Comparison of ENCODE assay signal across 17 cellular contexts in the genomic region with DNA sequence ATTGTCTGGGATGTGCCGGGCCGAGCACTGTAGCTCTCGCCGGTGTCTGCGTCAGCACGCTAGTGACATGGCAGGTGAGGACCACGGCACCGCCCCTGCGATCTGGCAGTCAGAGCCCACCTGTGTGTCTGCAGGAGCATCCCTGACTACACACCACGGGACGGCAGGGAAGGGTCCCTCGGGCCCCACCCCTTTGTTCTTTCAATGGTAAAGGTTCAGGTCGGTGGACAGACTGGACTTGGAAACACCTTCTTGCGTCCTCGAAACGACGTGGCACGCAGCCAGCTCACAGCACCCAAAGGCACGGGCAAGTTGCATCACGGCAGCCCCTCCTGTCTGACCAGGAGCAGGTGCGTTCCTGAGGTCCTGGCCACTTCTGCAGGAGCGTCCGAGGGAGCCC.
DNase-seq lines count a peak whose midpoint lies in the region; ATAC-seq and TF ChIP-seq lines count a peak whose summit lies in the region.
"Had no signal": no experiment of that assay in that cellular context is flagged by ENCODE, and none has a peak within 500 bp of the region (broad histone marks: within the 10 kb centered on the region; RNA-seq: fewer than 3 reads in every experiment).

No MANE protein-coding gene starts in this region.

- no peak for TF ChIP-seq CTCF in HEK293 (tag by site-specific recombination; IDR thresholded peaks at IDR 0.05)
- no peak for TF ChIP-seq CTCF in WERI-Rb-1 (IDR thresholded peaks at IDR 0.05; ENCODE audit: low read depth, low read length)
- no peak for TF ChIP-seq CTCF in brain microvascular endothelial cell (IDR thresholded peaks at IDR 0.05; ENCODE audit: low read depth, low read length, missing control alignments)

- DNase-seq in WERI-Rb-1 (no peak), brain microvascular endothelial cell (no peak)
- DNase-seq: activated CD4-positive, CD25-positive, alpha-beta regulatory T cell treated with anti-CD3 and anti-CD28 coated beads, Interleukin-2, amount 50 U/mL, for 72 hours; C1 segment of cervical spinal cord; dorsolateral prefrontal cortex; erythroblast; GM23248; left ventricle myocardium superior; NCI-H2171; SIG-M5; stimulated activated naive CD8-positive, alpha-beta T cell treated with anti-CD3 and anti-CD28 coated beads, Interleukin-15, Interleukin-2, amounts not matched to agents 100 U/mL and 50 U/mL, for 24 hours; transverse colon had no signal

- H3K9me3 ChIP-seq in BLaER1 treated with 17β-estradiol and CSF1 and Interleukin-3, amounts not matched to agents 10 nM and 100 nM (replicated peaks in 1 of 11) = no peaks in the 10 kb centered on the region
- H3K9me3 ChIP-seq in HEK293 (ENCODE audit: control insufficient read depth, insufficient read depth, low read depth, low read length) = no peaks in the 10 kb centered on the region
- no peaks in the 10 kb centered on the region for H3K9me3 ChIP-seq in WERI-Rb-1 (ENCODE audit: severe bottlenecking)
- H3K9me3 ChIP-seq: transverse colon had no signal

- H4K20me1 ChIP-seq in BLaER1 treated with 17β-estradiol and CSF1 and Interleukin-3, amounts not matched to agents 10 nM and 100 nM = peaks cover 0 to 99% (median 48%) of the 10 kb centered on the region in 11 experiments; a peak in 19 of 22 replicates

- H3K4me3 ChIP-seq in BLaER1 treated with 17β-estradiol and CSF1 and Interleukin-3, amounts not matched to agents 10 nM and 100 nM = no peak overlapping the region; a peak in 1 of 20 replicates
- H3K4me3 ChIP-seq in HEK293 (ENCODE audit: low read depth, low read length) (no peak overlapping the region), WERI-Rb-1 (ENCODE audit: low read depth, low read length) (no peak overlapping the region), brain microvascular endothelial cell (ENCODE audit: low read depth, low read length) (no peak overlapping the region)
- H3K4me3 ChIP-seq: GM23248, transverse colon had no signal

- peak overlapping the region; percentile 69 to 100 (median 99); a peak in 20 of 22 replicates for H3K4me2 ChIP-seq in BLaER1 treated with 17β-estradiol and CSF1 and Interleukin-3, amounts not matched to agents 10 nM and 100 nM

- no peaks in the 10 kb centered on the region for H3K36me3 ChIP-seq in BLaER1 treated with 17β-estradiol and CSF1 and Interleukin-3, amounts not matched to agents 10 nM and 100 nM
- H3K36me3 ChIP-seq in HEK293 (ENCODE audit: control insufficient read depth in 2 of 2, insufficient read depth in 1 of 2, low read length in 2 of 2) = peaks cover 0 to 22% of the 10 kb centered on the region in 2 experiments; a peak in 1 of 3 replicates
- H3K36me3 ChIP-seq in WERI-Rb-1 = no peaks in the 10 kb centered on the region; the same call in 1 of the 2 replicates
- H3K36me3 ChIP-seq in brain microvascular endothelial cell (replicated peaks) = no peaks in the 10 kb centered on the region
- H3K36me3 ChIP-seq: transverse colon had no signal

- H3K27ac ChIP-seq in BLaER1 treated with 17β-estradiol and CSF1 and Interleukin-3, amounts not matched to agents 10 nM and 100 nM = no peak overlapping the region
- H3K27ac ChIP-seq in HEK293 (ENCODE audit: extremely low read depth, low read depth, low read length) = peak overlapping the region; percentile 63; the same call in 1 of the 2 replicates
- H3K27ac ChIP-seq in WERI-Rb-1 = peak overlapping the region; percentile 63; the same call in 1 of the 2 replicates
- H3K27ac ChIP-seq in brain microvascular endothelial cell = no peak overlapping the region
- H3K27ac ChIP-seq: dorsolateral prefrontal cortex, GM23248, transverse colon had no signal

- POLR2A ChIA-PET in HEK293 (lab: Yijun Ruan, JAX) = interaction anchor here (1.0 to 5.2 kb wide), 5 partner anchors 8 to 29 kb away, joined by 5 to 106 read pairs (median 14); no protein-coding TSS in a partner anchor

- CTCF ChIA-PET in HEK293 (lab: Yijun Ruan, JAX) = interaction anchor here (1.0 to 2.4 kb wide), 3 partner anchors 9 to 26 kb away, joined by 3 to 17 read pairs (median 3); no protein-coding TSS in a partner anchor

- H3K9ac ChIP-seq in BLaER1 treated with 17β-estradiol and CSF1 and Interleukin-3, amounts not matched to agents 10 nM and 100 nM = no peak overlapping the region
- H3K9ac ChIP-seq: GM23248 had no signal

- in situ Hi-C loops in brain microvascular endothelial cell (cut with HindIII; ENCODE audit: low pct_ligation_motif_present, low sequenced_read_pairs) = no loop called here

- H3K27me3 ChIP-seq in BLaER1 treated with 17β-estradiol and CSF1 and Interleukin-3, amounts not matched to agents 10 nM and 100 nM = peaks cover 33 to 100% (median 37%) of the 10 kb centered on the region in 11 experiments
- H3K27me3 ChIP-seq in WERI-Rb-1 (ENCODE audit: insufficient read depth, low read depth, severe bottlenecking) (no peaks in the 10 kb centered on the region), brain microvascular endothelial cell (replicated peaks) (peaks cover 54% of the 10 kb centered on the region)

- no peak for ATAC-seq in GM19467 (IDR thresholded peaks at IDR 0.05; ENCODE audit: unreplicated experiment)
- no peak for ATAC-seq in GM21526 (IDR thresholded peaks at IDR 0.05; ENCODE audit: low FRiP score, unreplicated experiment)
- ATAC-seq: activated T-helper 17 cell treated with anti-CD3 and anti-CD28 coated beads, Interleukin-2, amount 50 U/mL, for 72 hours; left ventricle myocardium superior; stimulated activated naive CD8-positive, alpha-beta T cell treated with anti-CD3 and anti-CD28 coated beads, Interleukin-15, Interleukin-2, amounts not matched to agents 100 U/mL and 50 U/mL, for 24 hours had no signal

- peaks cover 38 to 95% (median 76%) of the 10 kb centered on the region in 10 experiments for H3K4me1 ChIP-seq in BLaER1 treated with 17β-estradiol and CSF1 and Interleukin-3, amounts not matched to agents 10 nM and 100 nM
- H3K4me1 ChIP-seq in HEK293 (ENCODE audit: control insufficient read depth, insufficient read depth, low read length) = peaks cover 32% of the 10 kb centered on the region

TF ChIP-seq in HEK293, 187 proteins besides CTCF, POLR2A, EP300 and RAD21:
- TF ChIP-seq, protein P1, sequence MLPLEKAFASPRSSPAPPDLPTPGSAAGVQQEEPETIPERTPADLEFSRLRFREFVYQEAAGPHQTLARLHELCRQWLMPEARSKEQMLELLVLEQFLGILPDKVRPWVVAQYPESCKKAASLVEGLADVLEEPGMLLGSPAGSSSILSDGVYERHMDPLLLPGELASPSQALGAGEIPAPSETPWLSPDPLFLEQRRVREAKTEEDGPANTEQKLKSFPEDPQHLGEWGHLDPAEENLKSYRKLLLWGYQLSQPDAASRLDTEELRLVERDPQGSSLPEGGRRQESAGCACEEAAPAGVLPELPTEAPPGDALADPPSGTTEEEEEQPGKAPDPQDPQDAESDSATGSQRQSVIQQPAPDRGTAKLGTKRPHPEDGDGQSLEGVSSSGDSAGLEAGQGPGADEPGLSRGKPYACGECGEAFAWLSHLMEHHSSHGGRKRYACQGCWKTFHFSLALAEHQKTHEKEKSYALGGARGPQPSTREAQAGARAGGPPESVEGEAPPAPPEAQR (tag by site-specific recombination; IDR thresholded peaks at IDR 0.05) = no peak
- TF ChIP-seq ZFP69B (tag by site-specific recombination; IDR thresholded peaks at IDR 0.05) = peak; percentile 52; the same call in 1 of the 2 replicates
- TF ChIP-seq, protein P2, sequence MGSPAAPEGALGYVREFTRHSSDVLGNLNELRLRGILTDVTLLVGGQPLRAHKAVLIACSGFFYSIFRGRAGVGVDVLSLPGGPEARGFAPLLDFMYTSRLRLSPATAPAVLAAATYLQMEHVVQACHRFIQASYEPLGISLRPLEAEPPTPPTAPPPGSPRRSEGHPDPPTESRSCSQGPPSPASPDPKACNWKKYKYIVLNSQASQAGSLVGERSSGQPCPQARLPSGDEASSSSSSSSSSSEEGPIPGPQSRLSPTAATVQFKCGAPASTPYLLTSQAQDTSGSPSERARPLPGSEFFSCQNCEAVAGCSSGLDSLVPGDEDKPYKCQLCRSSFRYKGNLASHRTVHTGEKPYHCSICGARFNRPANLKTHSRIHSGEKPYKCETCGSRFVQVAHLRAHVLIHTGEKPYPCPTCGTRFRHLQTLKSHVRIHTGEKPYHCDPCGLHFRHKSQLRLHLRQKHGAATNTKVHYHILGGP (tag by site-specific recombination; IDR thresholded peaks at IDR 0.05) = no peak
- TF ChIP-seq, protein P3, sequence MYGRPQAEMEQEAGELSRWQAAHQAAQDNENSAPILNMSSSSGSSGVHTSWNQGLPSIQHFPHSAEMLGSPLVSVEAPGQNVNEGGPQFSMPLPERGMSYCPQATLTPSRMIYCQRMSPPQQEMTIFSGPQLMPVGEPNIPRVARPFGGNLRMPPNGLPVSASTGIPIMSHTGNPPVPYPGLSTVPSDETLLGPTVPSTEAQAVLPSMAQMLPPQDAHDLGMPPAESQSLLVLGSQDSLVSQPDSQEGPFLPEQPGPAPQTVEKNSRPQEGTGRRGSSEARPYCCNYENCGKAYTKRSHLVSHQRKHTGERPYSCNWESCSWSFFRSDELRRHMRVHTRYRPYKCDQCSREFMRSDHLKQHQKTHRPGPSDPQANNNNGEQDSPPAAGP (tag by site-specific recombination; IDR thresholded peaks at IDR 0.05) = 0 out of 2 replicates have a peak, but pooled peaks have one; percentile 8

Comparison
In these comparisons a context has a peak if more than half of its experiments do, and no peak if none do; other contexts are left out.
1. H3K27ac ChIP-seq: peak in HEK293 (single experiment) and WERI-Rb-1 (single experiment); none in BLaER1 treated with 17β-estradiol and CSF1 and Interleukin-3, amounts not matched to agents 10 nM and 100 nM (0 of 11) and brain microvascular endothelial cell (single experiment).